Comparison of ENCODE assay signal across 1 cellular context in the genomic region with DNA sequence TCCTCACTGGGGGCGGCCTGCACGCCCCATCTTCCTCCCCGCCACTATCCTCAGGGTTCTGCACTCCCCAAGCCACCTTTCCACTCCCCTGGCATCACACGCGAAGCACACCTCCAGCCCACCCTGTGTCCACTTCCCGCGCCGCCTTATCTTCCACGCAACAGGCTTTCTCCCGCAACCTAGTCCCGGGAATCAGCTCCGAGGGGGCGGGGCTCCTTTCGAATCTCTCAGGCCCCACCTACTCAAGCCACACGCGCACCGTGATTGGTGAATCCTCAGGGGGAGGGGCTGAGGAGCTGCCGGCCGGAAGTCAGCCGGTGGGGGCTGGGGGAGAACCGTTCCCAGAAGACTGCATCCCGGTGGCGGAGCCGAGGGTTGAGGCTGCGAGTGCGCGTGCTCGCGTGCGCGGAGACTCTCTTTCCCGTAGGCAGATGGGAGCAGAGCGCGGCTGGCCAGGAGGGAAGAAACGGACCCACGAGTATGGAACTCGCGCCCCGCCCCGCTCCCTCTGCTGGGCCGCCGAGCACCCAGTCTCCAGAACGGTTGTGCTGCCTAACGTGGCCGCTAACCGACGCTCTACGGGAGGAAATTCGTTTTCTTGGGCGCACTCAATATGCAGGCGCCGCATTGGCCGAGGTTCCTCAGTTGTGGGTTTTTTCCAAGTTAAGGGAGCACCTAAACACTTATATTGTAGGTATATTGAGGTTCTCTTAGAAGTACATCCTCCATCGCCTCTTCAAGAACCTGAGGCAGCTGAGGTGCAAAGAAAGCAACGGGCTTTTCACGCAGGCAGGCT.
TF ChIP-seq lines count a peak whose summit lies in the region.

A gene (minus strand): TSS at position 194 of the 796 bp plus-strand sequence.

TF ChIP-seq in K562, 482 proteins besides CTCF, POLR2A, EP300 and RAD21 (continued from another document and continues in another):
- TF ChIP-seq, protein P1, sequence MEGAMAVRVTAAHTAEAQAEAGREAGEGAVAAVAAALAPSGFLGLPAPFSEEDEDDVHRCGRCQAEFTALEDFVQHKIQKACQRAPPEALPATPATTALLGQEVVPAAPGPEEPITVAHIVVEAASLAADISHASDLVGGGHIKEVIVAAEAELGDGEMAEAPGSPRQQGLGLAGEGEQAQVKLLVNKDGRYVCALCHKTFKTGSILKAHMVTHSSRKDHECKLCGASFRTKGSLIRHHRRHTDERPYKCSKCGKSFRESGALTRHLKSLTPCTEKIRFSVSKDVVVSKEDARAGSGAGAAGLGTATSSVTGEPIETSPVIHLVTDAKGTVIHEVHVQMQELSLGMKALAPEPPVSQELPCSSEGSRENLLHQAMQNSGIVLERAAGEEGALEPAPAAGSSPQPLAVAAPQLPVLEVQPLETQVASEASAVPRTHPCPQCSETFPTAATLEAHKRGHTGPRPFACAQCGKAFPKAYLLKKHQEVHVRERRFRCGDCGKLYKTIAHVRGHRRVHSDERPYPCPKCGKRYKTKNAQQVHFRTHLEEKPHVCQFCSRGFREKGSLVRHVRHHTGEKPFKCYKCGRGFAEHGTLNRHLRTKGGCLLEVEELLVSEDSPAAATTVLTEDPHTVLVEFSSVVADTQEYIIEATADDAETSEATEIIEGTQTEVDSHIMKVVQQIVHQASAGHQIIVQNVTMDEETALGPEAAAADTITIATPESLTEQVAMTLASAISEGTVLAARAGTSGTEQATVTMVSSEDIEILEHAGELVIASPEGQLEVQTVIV (CRISPR knock-in tag; IDR thresholded peaks at IDR 0.05; ENCODE audit: borderline replicate concordance) = no peak
- TF ChIP-seq HDAC2 (IDR thresholded peaks at IDR 0.05) (peak; percentile 94), E2F3 (CRISPR knock-in tag; IDR thresholded peaks at IDR 0.05) (peak; percentile 49; the same call in 1 of the 2 replicates), HDAC3 (IDR thresholded peaks at IDR 0.05; ENCODE audit: borderline replicate concordance, partially characterized antibody) (no peak), PHB (CRISPR knock-in tag; IDR thresholded peaks at IDR 0.05) (no peak), MEIS2 (IDR thresholded peaks at IDR 0.05; ENCODE audit: partially characterized antibody) (no peak), ZBTB1 (CRISPR knock-in tag; IDR thresholded peaks at IDR 0.05; ENCODE audit: borderline replicate concordance, low read depth) (peak; percentile 68; the same call in 1 of the 2 replicates), MAFK (IDR thresholded peaks at IDR 0.05; ENCODE audit: low read length) (no peak), DIDO1 (tag; IDR thresholded peaks at IDR 0.05; ENCODE audit: low read depth) (no peak; the same call in 1 of the 2 replicates), NCOA4 (IDR thresholded peaks at IDR 0.05; ENCODE audit: partially characterized antibody) (no peak), ETV1 (tag; conservative IDR thresholded peaks at IDR 0.05; ENCODE audit: low read depth) (peak; percentile 98), HDAC1 (IDR thresholded peaks at IDR 0.05) (peak in 1 of 2 experiments; percentile 96; a peak in 2 of 4 replicates), HEY1 (CRISPR knock-in tag; IDR thresholded peaks at IDR 0.05; ENCODE audit: borderline replicate concordance) (no peak), MTA2 (IDR thresholded peaks at IDR 0.05; ENCODE audit: low read depth) (no peak; the same call in 1 of the 2 replicates), NR2C2 (CRISPR knock-in tag; IDR thresholded peaks at IDR 0.05) (no peak), NR2C2 (tag; IDR thresholded peaks at IDR 0.05) (peak; percentile 76), BCL6 (CRISPR knock-in tag; IDR thresholded peaks at IDR 0.05) (no peak), FOXJ2 (tag; IDR thresholded peaks at IDR 0.05) (no peak; the same call in 1 of the 2 replicates), SOX6 (IDR thresholded peaks at IDR 0.05) (peak; percentile 30; the same call in 1 of the 2 replicates), NUFIP1 (IDR thresholded peaks at IDR 0.05; ENCODE audit: partially characterized antibody) (no peak), MEF2A (IDR thresholded peaks at IDR 0.05; ENCODE audit: control insufficient read depth, low read depth, low read length) (no peak), JUND (IDR thresholded peaks at IDR 0.05; ENCODE audit: borderline replicate concordance, low read depth, low read length) (peak; percentile 42), JUND (tag; IDR thresholded peaks at IDR 0.05; ENCODE audit: borderline replicate concordance, low read depth, low read length) (peak; percentile 60; the same call in 1 of the 3 replicates), ZNF785 (CRISPR knock-in tag; IDR thresholded peaks at IDR 0.05) (no peak), ZNF316 (IDR thresholded peaks at IDR 0.05) (no peak), PHB2 (IDR thresholded peaks at IDR 0.05; ENCODE audit: low read depth) (no peak; the same call in 1 of the 2 replicates), RNF2 (IDR thresholded peaks at IDR 0.05) (peak; percentile 55)
- TF ChIP-seq, protein P2, sequence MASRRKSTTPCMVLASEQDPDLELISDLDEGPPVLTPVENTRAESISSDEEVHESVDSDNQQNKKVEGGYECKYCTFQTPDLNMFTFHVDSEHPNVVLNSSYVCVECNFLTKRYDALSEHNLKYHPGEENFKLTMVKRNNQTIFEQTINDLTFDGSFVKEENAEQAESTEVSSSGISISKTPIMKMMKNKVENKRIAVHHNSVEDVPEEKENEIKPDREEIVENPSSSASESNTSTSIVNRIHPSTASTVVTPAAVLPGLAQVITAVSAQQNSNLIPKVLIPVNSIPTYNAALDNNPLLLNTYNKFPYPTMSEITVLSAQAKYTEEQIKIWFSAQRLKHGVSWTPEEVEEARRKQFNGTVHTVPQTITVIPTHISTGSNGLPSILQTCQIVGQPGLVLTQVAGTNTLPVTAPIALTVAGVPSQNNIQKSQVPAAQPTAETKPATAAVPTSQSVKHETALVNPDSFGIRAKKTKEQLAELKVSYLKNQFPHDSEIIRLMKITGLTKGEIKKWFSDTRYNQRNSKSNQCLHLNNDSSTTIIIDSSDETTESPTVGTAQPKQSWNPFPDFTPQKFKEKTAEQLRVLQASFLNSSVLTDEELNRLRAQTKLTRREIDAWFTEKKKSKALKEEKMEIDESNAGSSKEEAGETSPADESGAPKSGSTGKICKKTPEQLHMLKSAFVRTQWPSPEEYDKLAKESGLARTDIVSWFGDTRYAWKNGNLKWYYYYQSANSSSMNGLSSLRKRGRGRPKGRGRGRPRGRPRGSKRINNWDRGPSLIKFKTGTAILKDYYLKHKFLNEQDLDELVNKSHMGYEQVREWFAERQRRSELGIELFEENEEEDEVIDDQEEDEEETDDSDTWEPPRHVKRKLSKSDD (conservative IDR thresholded peaks at IDR 0.05; ENCODE audit: low read length) = peak; percentile 82; the same call in 1 of the 2 replicates
- TF ChIP-seq, protein P3, sequence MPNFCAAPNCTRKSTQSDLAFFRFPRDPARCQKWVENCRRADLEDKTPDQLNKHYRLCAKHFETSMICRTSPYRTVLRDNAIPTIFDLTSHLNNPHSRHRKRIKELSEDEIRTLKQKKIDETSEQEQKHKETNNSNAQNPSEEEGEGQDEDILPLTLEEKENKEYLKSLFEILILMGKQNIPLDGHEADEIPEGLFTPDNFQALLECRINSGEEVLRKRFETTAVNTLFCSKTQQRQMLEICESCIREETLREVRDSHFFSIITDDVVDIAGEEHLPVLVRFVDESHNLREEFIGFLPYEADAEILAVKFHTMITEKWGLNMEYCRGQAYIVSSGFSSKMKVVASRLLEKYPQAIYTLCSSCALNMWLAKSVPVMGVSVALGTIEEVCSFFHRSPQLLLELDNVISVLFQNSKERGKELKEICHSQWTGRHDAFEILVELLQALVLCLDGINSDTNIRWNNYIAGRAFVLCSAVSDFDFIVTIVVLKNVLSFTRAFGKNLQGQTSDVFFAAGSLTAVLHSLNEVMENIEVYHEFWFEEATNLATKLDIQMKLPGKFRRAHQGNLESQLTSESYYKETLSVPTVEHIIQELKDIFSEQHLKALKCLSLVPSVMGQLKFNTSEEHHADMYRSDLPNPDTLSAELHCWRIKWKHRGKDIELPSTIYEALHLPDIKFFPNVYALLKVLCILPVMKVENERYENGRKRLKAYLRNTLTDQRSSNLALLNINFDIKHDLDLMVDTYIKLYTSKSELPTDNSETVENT (CRISPR knock-in tag; IDR thresholded peaks at IDR 0.05) = peak; percentile 78; the same call in 1 of the 2 replicates
- TF ChIP-seq, protein P4, sequence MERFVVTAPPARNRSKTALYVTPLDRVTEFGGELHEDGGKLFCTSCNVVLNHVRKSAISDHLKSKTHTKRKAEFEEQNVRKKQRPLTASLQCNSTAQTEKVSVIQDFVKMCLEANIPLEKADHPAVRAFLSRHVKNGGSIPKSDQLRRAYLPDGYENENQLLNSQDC (CRISPR knock-in tag; IDR thresholded peaks at IDR 0.05) = 0 out of 2 replicates have a peak, but pooled peaks have one; percentile 19
- TF ChIP-seq, protein P5, sequence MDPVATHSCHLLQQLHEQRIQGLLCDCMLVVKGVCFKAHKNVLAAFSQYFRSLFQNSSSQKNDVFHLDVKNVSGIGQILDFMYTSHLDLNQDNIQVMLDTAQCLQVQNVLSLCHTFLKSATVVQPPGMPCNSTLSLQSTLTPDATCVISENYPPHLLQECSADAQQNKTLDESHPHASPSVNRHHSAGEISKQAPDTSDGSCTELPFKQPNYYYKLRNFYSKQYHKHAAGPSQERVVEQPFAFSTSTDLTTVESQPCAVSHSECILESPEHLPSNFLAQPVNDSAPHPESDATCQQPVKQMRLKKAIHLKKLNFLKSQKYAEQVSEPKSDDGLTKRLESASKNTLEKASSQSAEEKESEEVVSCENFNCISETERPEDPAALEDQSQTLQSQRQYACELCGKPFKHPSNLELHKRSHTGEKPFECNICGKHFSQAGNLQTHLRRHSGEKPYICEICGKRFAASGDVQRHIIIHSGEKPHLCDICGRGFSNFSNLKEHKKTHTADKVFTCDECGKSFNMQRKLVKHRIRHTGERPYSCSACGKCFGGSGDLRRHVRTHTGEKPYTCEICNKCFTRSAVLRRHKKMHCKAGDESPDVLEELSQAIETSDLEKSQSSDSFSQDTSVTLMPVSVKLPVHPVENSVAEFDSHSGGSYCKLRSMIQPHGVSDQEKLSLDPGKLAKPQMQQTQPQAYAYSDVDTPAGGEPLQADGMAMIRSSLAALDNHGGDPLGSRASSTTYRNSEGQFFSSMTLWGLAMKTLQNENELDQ (CRISPR knock-in tag; IDR thresholded peaks at IDR 0.05; ENCODE audit: borderline replicate concordance) = 0 out of 2 replicates have a peak, but pooled peaks have one; percentile 2
- TF ChIP-seq, protein P6, sequence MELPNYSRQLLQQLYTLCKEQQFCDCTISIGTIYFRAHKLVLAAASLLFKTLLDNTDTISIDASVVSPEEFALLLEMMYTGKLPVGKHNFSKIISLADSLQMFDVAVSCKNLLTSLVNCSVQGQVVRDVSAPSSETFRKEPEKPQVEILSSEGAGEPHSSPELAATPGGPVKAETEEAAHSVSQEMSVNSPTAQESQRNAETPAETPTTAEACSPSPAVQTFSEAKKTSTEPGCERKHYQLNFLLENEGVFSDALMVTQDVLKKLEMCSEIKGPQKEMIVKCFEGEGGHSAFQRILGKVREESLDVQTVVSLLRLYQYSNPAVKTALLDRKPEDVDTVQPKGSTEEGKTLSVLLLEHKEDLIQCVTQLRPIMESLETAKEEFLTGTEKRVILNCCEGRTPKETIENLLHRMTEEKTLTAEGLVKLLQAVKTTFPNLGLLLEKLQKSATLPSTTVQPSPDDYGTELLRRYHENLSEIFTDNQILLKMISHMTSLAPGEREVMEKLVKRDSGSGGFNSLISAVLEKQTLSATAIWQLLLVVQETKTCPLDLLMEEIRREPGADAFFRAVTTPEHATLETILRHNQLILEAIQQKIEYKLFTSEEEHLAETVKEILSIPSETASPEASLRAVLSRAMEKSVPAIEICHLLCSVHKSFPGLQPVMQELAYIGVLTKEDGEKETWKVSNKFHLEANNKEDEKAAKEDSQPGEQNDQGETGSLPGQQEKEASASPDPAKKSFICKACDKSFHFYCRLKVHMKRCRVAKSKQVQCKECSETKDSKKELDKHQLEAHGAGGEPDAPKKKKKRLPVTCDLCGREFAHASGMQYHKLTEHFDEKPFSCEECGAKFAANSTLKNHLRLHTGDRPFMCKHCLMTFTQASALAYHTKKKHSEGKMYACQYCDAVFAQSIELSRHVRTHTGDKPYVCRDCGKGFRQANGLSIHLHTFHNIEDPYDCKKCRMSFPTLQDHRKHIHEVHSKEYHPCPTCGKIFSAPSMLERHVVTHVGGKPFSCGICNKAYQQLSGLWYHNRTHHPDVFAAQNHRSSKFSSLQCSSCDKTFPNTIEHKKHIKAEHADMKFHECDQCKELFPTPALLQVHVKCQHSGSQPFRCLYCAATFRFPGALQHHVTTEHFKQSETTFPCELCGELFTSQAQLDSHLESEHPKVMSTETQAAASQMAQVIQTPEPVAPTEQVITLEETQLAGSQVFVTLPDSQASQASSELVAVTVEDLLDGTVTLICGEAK (IDR thresholded peaks at IDR 0.05) = peak; percentile 87
- TF ChIP-seq, protein P6 (CRISPR knock-in tag; IDR thresholded peaks at IDR 0.05) = no peak
- TF ChIP-seq, protein P7, sequence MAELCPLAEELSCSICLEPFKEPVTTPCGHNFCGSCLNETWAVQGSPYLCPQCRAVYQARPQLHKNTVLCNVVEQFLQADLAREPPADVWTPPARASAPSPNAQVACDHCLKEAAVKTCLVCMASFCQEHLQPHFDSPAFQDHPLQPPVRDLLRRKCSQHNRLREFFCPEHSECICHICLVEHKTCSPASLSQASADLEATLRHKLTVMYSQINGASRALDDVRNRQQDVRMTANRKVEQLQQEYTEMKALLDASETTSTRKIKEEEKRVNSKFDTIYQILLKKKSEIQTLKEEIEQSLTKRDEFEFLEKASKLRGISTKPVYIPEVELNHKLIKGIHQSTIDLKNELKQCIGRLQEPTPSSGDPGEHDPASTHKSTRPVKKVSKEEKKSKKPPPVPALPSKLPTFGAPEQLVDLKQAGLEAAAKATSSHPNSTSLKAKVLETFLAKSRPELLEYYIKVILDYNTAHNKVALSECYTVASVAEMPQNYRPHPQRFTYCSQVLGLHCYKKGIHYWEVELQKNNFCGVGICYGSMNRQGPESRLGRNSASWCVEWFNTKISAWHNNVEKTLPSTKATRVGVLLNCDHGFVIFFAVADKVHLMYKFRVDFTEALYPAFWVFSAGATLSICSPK (IDR thresholded peaks at IDR 0.05; ENCODE audit: borderline replicate concordance) = no peak
